Comparison of ENCODE assay signal across 8 cellular contexts in genomic region chr16:28549301-28549899, GRCh38. TPM values are rescaled to one million over a fixed set of nuclear protein-coding genes. Genes with fewer than 3 reads are reported as not detected.
DNase-seq lines count a peak whose midpoint lies in the region; ATAC-seq and TF ChIP-seq lines count a peak whose summit lies in the region.

No MANE protein-coding gene starts in this region.

- H3K27ac ChIP-seq in tibial artery = no peak overlapping the region

- peaks cover 0 to 5% of the 10 kb centered on the region in 2 donors for H3K27me3 ChIP-seq in tibial artery

- intact Hi-C loops in tibial artery (cut with DNase I; ENCODE audit: low total_unique reads) = no loop called here
- intact Hi-C loops in left ventricle myocardium superior (cut with micrococcal nuclease) = no loop called here

- peak; percentile 63 for TF ChIP-seq CTCF in AG10803 (conservative IDR thresholded peaks at IDR 0.05; ENCODE audit: low read length)
- peak; percentile 50 for TF ChIP-seq CTCF in GM12872 (IDR thresholded peaks at IDR 0.05; ENCODE audit: insufficient read depth, low read depth, low read length)
- TF ChIP-seq CTCF in tibial artery (IDR thresholded peaks at IDR 0.05) = peak; percentile 49

- H3K4me3 ChIP-seq in AG10803 (ENCODE audit: low read length) (no peak overlapping the region), tibial artery (no peak overlapping the region)

- DNase-seq in AG10803 (ENCODE audit: low read depth) (peak; percentile 47), RPMI7951 (ENCODE audit: low read depth) (peak; percentile 47), fibroblast of gingiva (ENCODE audit: low read depth) (peak; percentile 47), tibial artery (no peak), left ventricle myocardium superior (no peak)
- no peak for DNase-seq in NK-92 treated with Interleukin-12 subunit alpha and Interleukin-12 subunit beta, amount 100 ng/mL, for 24 hours (lab: John Stamatoyannopoulos, UW)

- peaks cover 0 to 8% (median 5%) of the 10 kb centered on the region in 4 donors for H3K4me1 ChIP-seq in tibial artery

- H3K9me3 ChIP-seq in tibial artery = no peaks in the 10 kb centered on the region

- no peaks in the 10 kb centered on the region for H3K36me3 ChIP-seq in tibial artery

- ATAC-seq in GM18873 (IDR thresholded peaks at IDR 0.05; ENCODE audit: low FRiP score, unreplicated experiment) (no peak), left ventricle myocardium superior (no peak)

RNA-seq across cellular contexts. Expression of gene SGF29, which starts 4.3 kb away (rescaled TPM):
- total RNA-seq in RPMI7951 (2014; rRNA removed; shearing (Covaris generic)) = 11.9 and 12.1 TPM in 2 replicates
- total RNA-seq in left ventricle myocardium superior = 20.4 TPM

RNA-seq across cellular contexts. Expression of gene NUPR1, which starts 10.6 kb away (rescaled TPM):
- 5.8 and 10.9 TPM in 2 replicates for total RNA-seq in RPMI7951 (2014; rRNA removed; shearing (Covaris generic))
- total RNA-seq in left ventricle myocardium superior = 37.2 TPM

RNA-seq across cellular contexts. Expression of gene IL27, which starts 42.8 kb away (rescaled TPM):
- not detected in 2 replicates for total RNA-seq in RPMI7951 (2014; rRNA removed; shearing (Covaris generic))
- not detected for total RNA-seq in left ventricle myocardium superior

RNA-seq across cellular contexts. Expression of gene SULT1A2, which starts 47.5 kb away (rescaled TPM):
- not detected in 2 replicates for total RNA-seq in RPMI7951 (2014; rRNA removed; shearing (Covaris generic))
- 1.1 TPM for total RNA-seq in left ventricle myocardium superior

RNA-seq across cellular contexts. Expression of gene APOBR, which starts 55.0 kb away (rescaled TPM):
- total RNA-seq in RPMI7951 (2014; rRNA removed; shearing (Covaris generic)) = not detected in 2 replicates
- total RNA-seq in left ventricle myocardium superior = 0.47 TPM

Comparison
In these comparisons a context has a peak if more than half of its experiments do, and no peak if none do; other contexts are left out.
1. DNase-seq: peak in AG10803 (single experiment), RPMI7951 (single experiment) and fibroblast of gingiva (single experiment); none in tibial artery (0 of 2), left ventricle myocardium superior (single experiment) and NK-92 treated with Interleukin-12 subunit alpha and Interleukin-12 subunit beta, amount 100 ng/mL, for 24 hours (single experiment).
2. Peak in every context shown above with its lines, with median percentiles within 50 percentile points of each other: CTCF ChIP-seq.